Comparison of ENCODE assay signal across 15 cellular contexts in the genomic region with DNA sequence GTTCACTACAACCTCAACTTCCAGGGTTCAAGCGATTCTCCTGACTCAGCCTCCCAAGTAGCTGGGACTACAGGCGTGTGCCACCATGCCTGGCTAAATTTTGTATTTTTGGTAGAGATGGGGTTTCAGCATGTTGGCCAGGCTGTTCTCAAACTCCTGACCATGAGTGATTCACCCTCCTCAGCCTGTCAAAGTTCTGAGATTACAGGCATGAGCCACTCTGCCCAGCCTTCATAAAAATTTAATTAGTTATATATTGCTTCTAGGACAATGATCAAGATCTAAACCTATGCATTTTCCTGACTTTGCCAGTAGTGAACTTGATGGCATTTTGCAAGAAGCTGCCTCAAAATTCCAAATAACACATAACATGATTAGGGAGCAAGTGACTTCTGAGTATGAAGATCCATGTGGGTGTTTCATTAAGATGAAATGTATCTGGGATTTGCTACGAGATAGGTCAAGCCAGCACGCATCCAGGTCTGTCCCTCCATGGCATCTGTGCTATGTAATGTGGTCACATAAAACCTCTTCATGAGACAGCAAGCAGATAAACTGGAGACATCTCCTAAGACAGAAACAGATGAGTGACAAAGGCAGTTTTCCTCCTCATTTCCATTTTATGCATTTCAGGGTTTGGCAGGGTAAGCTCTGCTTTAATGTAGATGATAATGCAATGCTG.
DNase-seq lines count a peak whose midpoint lies in the region; ATAC-seq, FAIRE-seq and TF ChIP-seq lines count a peak whose summit lies in the region.
"Had no signal": no experiment of that assay in that cellular context is flagged by ENCODE, and none has a peak within 500 bp of the region (broad histone marks: within the 10 kb centered on the region; RNA-seq: fewer than 3 reads in every experiment).

No MANE protein-coding gene starts in this region.

- H3K27me3 ChIP-seq in DOHH2 (ENCODE audit: control insufficient read depth, low read length) = no peaks in the 10 kb centered on the region
- no peaks in the 10 kb centered on the region for H3K27me3 ChIP-seq in IMR-90 (ENCODE audit: control insufficient read depth, insufficient read depth, low read length)
- H3K27me3 ChIP-seq in endothelial cell of umbilical vein (ENCODE audit: control insufficient read depth in 2 of 2, insufficient read depth in 2 of 2, low read length in 2 of 2) = no peaks in the 10 kb centered on the region

- H3K9ac ChIP-seq in IMR-90 (ENCODE audit: low read depth, low read length) = no peak overlapping the region; the same call in 1 of the 2 replicates
- H3K9ac ChIP-seq in endothelial cell of umbilical vein (replicated peaks; ENCODE audit: extremely low read depth, insufficient read depth, low read length) = no peak overlapping the region

- POLR2A ChIA-PET in IMR-90 (lab: Charles Lee; ENCODE audit: unreplicated experiment) = no interaction called here
- POLR2A ChIA-PET in endothelial cell of umbilical vein (lab: Charles Lee) = no interaction called here

- H4K8ac ChIP-seq in IMR-90 (ENCODE audit: low read depth in 2 of 2, low read length in 2 of 2) = peak overlapping the region in 1 of 2 experiments; percentile 46; a peak in 2 of 4 replicates

- peak overlapping the region; percentile 44 for H2BK120ac ChIP-seq in IMR-90 (ENCODE audit: low read depth, low read length)

- H3K14ac ChIP-seq in IMR-90 (replicated peaks; ENCODE audit: low read depth, low read length) = peak overlapping the region; percentile 47

- TF ChIP-seq POLR2A in IMR-90 (IDR thresholded peaks at IDR 0.05; ENCODE audit: low read depth, low read length) (no peak), endothelial cell of umbilical vein (IDR thresholded peaks at IDR 0.05; ENCODE audit: low read depth, low read length) (no peak)

- FAIRE-seq in endothelial cell of umbilical vein (lab: Jason Lieb, UNC) = peak; percentile 31

- intact Hi-C loops in IMR-90 (cut with micrococcal nuclease) (no loop called here), endothelial cell of umbilical vein (cut with micrococcal nuclease) (no loop called here)

- H3K79me1 ChIP-seq in IMR-90 (ENCODE audit: low read depth in 1 of 2, low read length in 2 of 2) = no peaks in the 10 kb centered on the region

- DNase-seq in IMR-90 (no peak), endothelial cell of umbilical vein (ENCODE audit: low read depth, low spot score) (no peak), renal cortical epithelial cell (ENCODE audit: low read depth) (peak; percentile 23)
- no peak for DNase-seq in stimulated activated CD8-positive, alpha-beta memory T cell treated with anti-CD3 and anti-CD28 coated beads, Interleukin-4, amount 100 ng/mL, for 48 hours
- DNase-seq: activated CD8-positive, alpha-beta memory T cell treated with anti-CD3 and anti-CD28 coated beads, Interleukin-2, amount 50 U/mL, for 48 hours; activated naive CD4-positive, alpha-beta T cell treated with anti-CD3 and anti-CD28 coated beads, Interleukin-2, amount 50 U/mL, for 16 hours; effector CD4-positive, alpha-beta T cell; hypothalamus; naive B cell; T-cell had no signal

- BruUV-seq in IMR-90 (replicated peaks; lab: Mats Ljungman, UMichigan) (no TSS peak), endothelial cell of umbilical vein (replicated peaks; lab: Mats Ljungman, UMichigan) (no TSS peak)

- H3K9me3 ChIP-seq in DOHH2 (ENCODE audit: control insufficient read depth, insufficient read depth, low read length) (no peaks in the 10 kb centered on the region), IMR-90 (ENCODE audit: control insufficient read depth, insufficient read depth, low read length) (no peaks in the 10 kb centered on the region), endothelial cell of umbilical vein (replicated peaks; ENCODE audit: control insufficient read depth, insufficient read depth, low read length) (no peaks in the 10 kb centered on the region)

- TF ChIP-seq CTCF in DOHH2 (IDR thresholded peaks at IDR 0.05; ENCODE audit: low read depth, low read length, poor library complexity, severe bottlenecking) (no peak), IMR-90 (conservative IDR thresholded peaks at IDR 0.05; ENCODE audit: low read depth, low read length) (no peak), endothelial cell of umbilical vein (IDR thresholded peaks at IDR 0.05; ENCODE audit: extremely low read depth in 1 of 2, insufficient read depth in 1 of 2, low read depth in 1 of 2, low read length in 2 of 2) (no peak)

- no peak for ATAC-seq in IMR-90 (ENCODE audit: low read depth)
- no peak for ATAC-seq in GM18517 (IDR thresholded peaks at IDR 0.05; ENCODE audit: unreplicated experiment)
- no peak for ATAC-seq in HG02938 (IDR thresholded peaks at IDR 0.05; ENCODE audit: unreplicated experiment)
- ATAC-seq: HCT116, left lobe of liver, T-cell had no signal

- no peak overlapping the region for H4K5ac ChIP-seq in IMR-90 (ENCODE audit: low read depth, low read length)

- no peaks in the 10 kb centered on the region for H4K20me1 ChIP-seq in DOHH2 (ENCODE audit: control insufficient read depth, insufficient read depth, low read depth, low read length)
- no peaks in the 10 kb centered on the region for H4K20me1 ChIP-seq in IMR-90 (ENCODE audit: insufficient read depth, low read length)
- H4K20me1 ChIP-seq in endothelial cell of umbilical vein (replicated peaks; ENCODE audit: control insufficient read depth, extremely low read depth, insufficient read depth, low read length) = no peaks in the 10 kb centered on the region

- H2BK20ac ChIP-seq in IMR-90 (ENCODE audit: low read depth, low read length) = peak overlapping the region; percentile 27; the same call in 1 of the 2 replicates

- H2BK5ac ChIP-seq in IMR-90 (ENCODE audit: low read depth, low read length, poor library complexity, severe bottlenecking) = no peak overlapping the region

- peak overlapping the region; percentile 19 for H2AFZ ChIP-seq in IMR-90 (replicated peaks; ENCODE audit: low read length, poor library complexity)
- H2AFZ ChIP-seq in endothelial cell of umbilical vein (ENCODE audit: low read depth, low read length) = no peak overlapping the region

- H3K27ac ChIP-seq in DOHH2 (ENCODE audit: low read depth, low read length) (no peak overlapping the region), IMR-90 (ENCODE audit: insufficient read depth, low read length) (no peak overlapping the region), endothelial cell of umbilical vein (ENCODE audit: insufficient read depth, low read depth, low read length) (no peak overlapping the region)

- H3K4me2 ChIP-seq in DOHH2 (ENCODE audit: low read length) (peak overlapping the region; percentile 29), IMR-90 (ENCODE audit: low read depth, low read length) (no peak overlapping the region), endothelial cell of umbilical vein (ENCODE audit: insufficient read depth, low read length) (no peak overlapping the region)

- dilution Hi-C loops in IMR-90 (cut with HindIII; ENCODE audit: low sequenced_read_pairs, unreplicated experiment) (no loop called here), endothelial cell of umbilical vein (cut with MboI; ENCODE audit: extremely low pct_ligation_motif_present, low sequenced_read_pairs) (no loop called here)

- H3K36me3 ChIP-seq in DOHH2 (ENCODE audit: control insufficient read depth, low read length) = no peaks in the 10 kb centered on the region
- H3K36me3 ChIP-seq in IMR-90 (ENCODE audit: control insufficient read depth, insufficient read depth, low read length) = no peaks in the 10 kb centered on the region
- H3K36me3 ChIP-seq in endothelial cell of umbilical vein (ENCODE audit: control insufficient read depth in 2 of 2, extremely low read depth in 1 of 2, insufficient read depth in 2 of 2, low read length in 2 of 2) = no peaks in the 10 kb centered on the region

- H3K79me2 ChIP-seq in DOHH2 (ENCODE audit: control insufficient read depth, low read length) (no peaks in the 10 kb centered on the region), endothelial cell of umbilical vein (ENCODE audit: control insufficient read depth, insufficient read depth, low read length) (no peaks in the 10 kb centered on the region)

- CTCF ChIA-PET in IMR-90 (lab: Yijun Ruan, JAX) = no interaction called here
- CTCF ChIA-PET in endothelial cell of umbilical vein (lab: Charles Lee) = interaction anchor here (0.8 kb wide), 1 partner anchor 8 kb away, joined by 3 read pairs; no protein-coding TSS in a partner anchor

- H3F3A ChIP-seq in DOHH2 (ENCODE audit: control insufficient read depth, insufficient read depth) = no peaks in the 10 kb centered on the region

- in situ Hi-C loops in IMR-90 (cut with MboI; ENCODE audit: low sequenced_read_pairs) = no loop called here

- peak overlapping the region; percentile 70; the same call in 1 of the 2 replicates for H2AK5ac ChIP-seq in IMR-90 (ENCODE audit: low read depth, low read length)

- H3K4me1 ChIP-seq in DOHH2 (ENCODE audit: control insufficient read depth, low read length) (peaks cover 14% of the 10 kb centered on the region), IMR-90 (ENCODE audit: control insufficient read depth, insufficient read depth, low read length) (peaks cover 5% of the 10 kb centered on the region; the same call in 1 of the 2 replicates), endothelial cell of umbilical vein (ENCODE audit: control insufficient read depth, extremely low read depth, insufficient read depth, low read length) (peaks cover 11% of the 10 kb centered on the region)

- H2BK15ac ChIP-seq in IMR-90 (ENCODE audit: low read depth, low read length) = no peak overlapping the region

- H3K56ac ChIP-seq in IMR-90 (ENCODE audit: extremely low read depth, insufficient read depth, low read length) = no peak overlapping the region

- H2AK9ac ChIP-seq in IMR-90 (replicated peaks; ENCODE audit: low read depth, low read length, poor library complexity) = no peak overlapping the region

- H3K18ac ChIP-seq in IMR-90 (ENCODE audit: low read depth, low read length) = 0 out of 2 replicates have a peak overlapping the region, but pooled peaks have one; percentile 7

- H3K23ac ChIP-seq in IMR-90 (ENCODE audit: low read depth, low read length) = peak overlapping the region; percentile 28; the same call in 1 of the 2 replicates

- no peak for TF ChIP-seq RAD21 in IMR-90 (IDR thresholded peaks at IDR 0.05; ENCODE audit: low read length)

- H3K9me2 ChIP-seq in DOHH2 (replicated peaks; ENCODE audit: control insufficient read depth, low read length) = no peaks in the 10 kb centered on the region

- H3K9me1 ChIP-seq in IMR-90 (ENCODE audit: insufficient read depth, low read length) = peaks cover 8% of the 10 kb centered on the region
- no peaks in the 10 kb centered on the region for H3K9me1 ChIP-seq in endothelial cell of umbilical vein (replicated peaks; ENCODE audit: control insufficient read depth, extremely low read depth, insufficient read depth, low read length)

- H3K4me3 ChIP-seq in DOHH2 (ENCODE audit: low read length) (no peak overlapping the region), IMR-90 (ENCODE audit: insufficient read depth, low read depth, low read length) (no peak overlapping the region), endothelial cell of umbilical vein (replicated peaks in 1 of 3; ENCODE audit: insufficient read depth in 1 of 3, low read depth in 1 of 3, low read length in 3 of 3) (no peak overlapping the region)

- H3K4ac ChIP-seq in IMR-90 (ENCODE audit: low read depth, low read length) = peak overlapping the region; percentile 24; the same call in 1 of the 2 replicates

- no CpG with 5 or more reads among the region's 4 CpGs for WGBS in IMR-90 (ENCODE audit: extremely low coverage in 2 of 2, insufficient read length in 1 of 2), 2 experiments

- no peak overlapping the region for H4K91ac ChIP-seq in IMR-90 (ENCODE audit: insufficient read depth, low read depth, low read length)
